17 cellular contexts compared by ENCODE assay signal in genomic region chr12:130827432-130827831, GRCh38. TPM values are rescaled to one million over a fixed set of nuclear protein-coding genes. Genes with fewer than 3 reads are reported as not detected.
DNase-seq lines count a peak whose midpoint lies in the region; ATAC-seq and TF ChIP-seq lines count a peak whose summit lies in the region.
"Had no signal": no experiment of that assay in that cellular context is flagged by ENCODE, and none has a peak within 500 bp of the region (broad histone marks: within the 10 kb centered on the region; RNA-seq: fewer than 3 reads in every experiment).

No MANE protein-coding gene starts in this region.

- TF ChIP-seq CTCF in CD8-positive, alpha-beta T cell (IDR thresholded peaks at IDR 0.05): no peak

- H3K4me1 ChIP-seq in CD8-positive, alpha-beta T cell (ENCODE audit: insufficient read depth, low read length): peaks cover 9% of the 10 kb centered on the region
- H3K4me1 ChIP-seq: pancreas had no signal

- H3K27ac Mint-ChIP-seq in CD8-positive, alpha-beta T cell: peak overlapping the region; percentile 35
- H3K27ac Mint-ChIP-seq: activated CD4-positive, alpha-beta T cell treated with anti-CD3 and anti-CD28 coated beads, Interleukin-2, amount 10 ng/mL, durations not matched to agents 24 days and 14 days; B cell; T-helper 1 cell treated with Interleukin-12 subunit alpha and Interleukin-12 subunit beta and Interleukin-4 antibody, amounts not matched to agents 30 μg/mL and 1 μg/mL, for 36 hours had no signal

- H3K9me3 ChIP-seq in CD8-positive, alpha-beta T cell (ENCODE audit: low read length): no peaks in the 10 kb centered on the region
- H3K9me3 ChIP-seq: pancreas had no signal

- peaks cover 16% of the 10 kb centered on the region for H3K36me3 Mint-ChIP-seq in CD8-positive, alpha-beta T cell

- no peak overlapping the region for H3K4me3 Mint-ChIP-seq in CD8-positive, alpha-beta T cell
- H3K4me3 Mint-ChIP-seq: activated CD4-positive, alpha-beta T cell treated with anti-CD3 and anti-CD28 coated beads, Interleukin-2, amount 10 ng/mL, durations not matched to agents 24 days and 14 days; B cell; T-helper 1 cell treated with Interleukin-12 subunit alpha and Interleukin-12 subunit beta and Interleukin-4 antibody, amounts not matched to agents 30 μg/mL and 1 μg/mL, for 36 hours had no signal

- no peak overlapping the region for H3K4me3 ChIP-seq in CD8-positive, alpha-beta T cell (ENCODE audit: low read depth, low read length)
- H3K4me3 ChIP-seq: lung, pancreas, PC-9 had no signal

- no peaks in the 10 kb centered on the region for H3K36me3 ChIP-seq in CD8-positive, alpha-beta T cell (ENCODE audit: insufficient read depth, low read length)
- H3K36me3 ChIP-seq: pancreas had no signal

- H3K27me3 Mint-ChIP-seq in CD8-positive, alpha-beta T cell (ENCODE audit: low read depth): no peaks in the 10 kb centered on the region
- H3K27me3 Mint-ChIP-seq: activated CD4-positive, alpha-beta T cell treated with anti-CD3 and anti-CD28 coated beads, Interleukin-2, amount 10 ng/mL, durations not matched to agents 24 days and 14 days; B cell had no signal

- H3K27ac ChIP-seq in CD8-positive, alpha-beta T cell (ENCODE audit: low read depth, low read length): no peak overlapping the region
- H3K27ac ChIP-seq: PC-9 had no signal

- no peak for ATAC-seq in CD8-positive, alpha-beta T cell
- peak; percentile 57 for ATAC-seq in sciatic nerve
- ATAC-seq in GM19324 (IDR thresholded peaks at IDR 0.05; ENCODE audit: low FRiP score, unreplicated experiment): no peak
- ATAC-seq in HG02798 (IDR thresholded peaks at IDR 0.05; ENCODE audit: poor library complexity, unreplicated experiment): no peak
- no peak for ATAC-seq in GM18867 (IDR thresholded peaks at IDR 0.05; ENCODE audit: unreplicated experiment)

- DNase-seq in CD8-positive, alpha-beta T cell: no peak
- DNase-seq in RPMI8226 (peak; percentile 72), fibroblast of peridontal ligament (ENCODE audit: extremely low read depth) (peak; percentile 57), sciatic nerve (ENCODE audit: low spot score) (no peak), NCI-H524 (lab: John Stamatoyannopoulos, UW) (no peak)
- DNase-seq: activated CD4-positive, alpha-beta T cell treated with anti-CD3 and anti-CD28 coated beads, Interleukin-2, amount 10 ng/mL, durations not matched to agents 24 days and 14 days; EL; hippocampal formation; Karpas-422; pancreas; PC-9 had no signal

- H3K9me3 Mint-ChIP-seq in CD8-positive, alpha-beta T cell: no peaks in the 10 kb centered on the region
- H3K9me3 Mint-ChIP-seq: activated CD4-positive, alpha-beta T cell treated with anti-CD3 and anti-CD28 coated beads, Interleukin-2, amount 10 ng/mL, durations not matched to agents 24 days and 14 days; T-helper 1 cell treated with Interleukin-12 subunit alpha and Interleukin-12 subunit beta and Interleukin-4 antibody, amounts not matched to agents 30 μg/mL and 1 μg/mL, for 36 hours had no signal

- intact Hi-C loops in CD8-positive, alpha-beta T cell (cut with DNase I, micrococcal nuclease): loop anchor here in 1 of 2 experiments (10.0 kb wide), 2 partner anchors 197 to 277 kb away; no protein-coding TSS in a partner anchor
- intact Hi-C loops in sciatic nerve (cut with DNase I): no loop called here

- peaks cover 19% of the 10 kb centered on the region for H3K4me1 Mint-ChIP-seq in CD8-positive, alpha-beta T cell (ENCODE audit: low read depth)

- POLR2A ChIA-PET in CD8-positive, alpha-beta T cell (lab: Charles Lee): no interaction called here

- CTCF ChIA-PET in CD8-positive, alpha-beta T cell (lab: Charles Lee): interaction anchor here (1.1 to 6.0 kb wide), 3 partner anchors 276 to 306 kb away, joined by 3 to 77 read pairs (median 3); no protein-coding TSS in a partner anchor

- no peaks in the 10 kb centered on the region for H3K27me3 ChIP-seq in CD8-positive, alpha-beta T cell (ENCODE audit: insufficient read depth, low read length)
- H3K27me3 ChIP-seq: pancreas had no signal

RNA-seq across cellular contexts. Expression of gene STX2, which starts 11.6 kb away (rescaled TPM):
- total RNA-seq in CD8-positive, alpha-beta T cell: 10 to 100 TPM; 15.8 to 18.2 TPM
- total RNA-seq in sciatic nerve: 35.0 TPM

RNA-seq across cellular contexts. Expression of gene RAN, which starts 44.4 kb away (rescaled TPM):
- total RNA-seq in CD8-positive, alpha-beta T cell: 100 to 1,000 TPM; 342 to 352 TPM
- 223 TPM for total RNA-seq in sciatic nerve

Comparison
In these comparisons a context has a peak if more than half of its experiments do, and no peak if none do; other contexts are left out.
1. DNase-seq: peak in RPMI8226 (single experiment) and fibroblast of peridontal ligament (single experiment); none in CD8-positive, alpha-beta T cell (0 of 7), sciatic nerve (single experiment) and NCI-H524 (0 of 2).